1 cellular context compared by ENCODE assay signal in genomic region chr9:124110307-124110915, GRCh38.
TF ChIP-seq lines count a peak whose summit lies in the region.

No MANE protein-coding gene starts in this region.

TF ChIP-seq in HepG2, 621 proteins besides CTCF, POLR2A, EP300 and RAD21 (continued from another document and continues in another):
- TF ChIP-seq ZBTB46 (CRISPR knock-in tag; IDR thresholded peaks at IDR 0.05; ENCODE audit: borderline replicate concordance): no peak
- TF ChIP-seq ZNF362 (CRISPR knock-in tag; IDR thresholded peaks at IDR 0.05; ENCODE audit: borderline replicate concordance): peak; percentile 68; the same call in 1 of the 2 replicates
- TF ChIP-seq, protein P1, sequence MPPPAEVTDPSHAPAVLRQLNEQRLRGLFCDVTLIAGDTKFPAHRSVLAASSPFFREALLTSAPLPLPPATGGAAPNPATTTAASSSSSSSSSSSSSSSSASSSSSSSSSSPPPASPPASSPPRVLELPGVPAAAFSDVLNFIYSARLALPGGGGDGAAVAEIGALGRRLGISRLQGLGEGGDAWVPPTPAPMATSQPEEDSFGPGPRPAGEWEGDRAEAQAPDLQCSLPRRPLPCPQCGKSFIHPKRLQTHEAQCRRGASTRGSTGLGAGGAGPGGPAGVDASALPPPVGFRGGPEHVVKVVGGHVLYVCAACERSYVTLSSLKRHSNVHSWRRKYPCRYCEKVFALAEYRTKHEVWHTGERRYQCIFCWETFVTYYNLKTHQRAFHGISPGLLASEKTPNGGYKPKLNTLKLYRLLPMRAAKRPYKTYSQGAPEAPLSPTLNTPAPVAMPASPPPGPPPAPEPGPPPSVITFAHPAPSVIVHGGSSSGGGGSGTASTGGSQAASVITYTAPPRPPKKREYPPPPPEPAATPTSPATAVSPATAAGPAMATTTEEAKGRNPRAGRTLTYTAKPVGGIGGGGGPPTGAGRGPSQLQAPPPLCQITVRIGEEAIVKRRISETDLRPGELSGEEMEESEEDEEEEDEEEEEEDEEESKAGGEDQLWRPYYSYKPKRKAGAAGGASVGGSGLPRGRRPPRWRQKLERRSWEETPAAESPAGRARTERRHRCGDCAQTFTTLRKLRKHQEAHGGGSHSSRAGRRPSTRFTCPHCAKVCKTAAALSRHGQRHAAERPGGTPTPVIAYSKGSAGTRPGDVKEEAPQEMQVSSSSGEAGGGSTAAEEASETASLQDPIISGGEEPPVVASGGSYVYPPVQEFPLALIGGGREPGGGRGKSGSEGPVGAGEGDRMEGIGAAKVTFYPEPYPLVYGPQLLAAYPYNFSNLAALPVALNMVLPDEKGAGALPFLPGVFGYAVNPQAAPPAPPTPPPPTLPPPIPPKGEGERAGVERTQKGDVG (CRISPR knock-in tag; IDR thresholded peaks at IDR 0.05; ENCODE audit: borderline replicate concordance): peak; percentile 96; the same call in 1 of the 2 replicates
- TF ChIP-seq, protein P2, sequence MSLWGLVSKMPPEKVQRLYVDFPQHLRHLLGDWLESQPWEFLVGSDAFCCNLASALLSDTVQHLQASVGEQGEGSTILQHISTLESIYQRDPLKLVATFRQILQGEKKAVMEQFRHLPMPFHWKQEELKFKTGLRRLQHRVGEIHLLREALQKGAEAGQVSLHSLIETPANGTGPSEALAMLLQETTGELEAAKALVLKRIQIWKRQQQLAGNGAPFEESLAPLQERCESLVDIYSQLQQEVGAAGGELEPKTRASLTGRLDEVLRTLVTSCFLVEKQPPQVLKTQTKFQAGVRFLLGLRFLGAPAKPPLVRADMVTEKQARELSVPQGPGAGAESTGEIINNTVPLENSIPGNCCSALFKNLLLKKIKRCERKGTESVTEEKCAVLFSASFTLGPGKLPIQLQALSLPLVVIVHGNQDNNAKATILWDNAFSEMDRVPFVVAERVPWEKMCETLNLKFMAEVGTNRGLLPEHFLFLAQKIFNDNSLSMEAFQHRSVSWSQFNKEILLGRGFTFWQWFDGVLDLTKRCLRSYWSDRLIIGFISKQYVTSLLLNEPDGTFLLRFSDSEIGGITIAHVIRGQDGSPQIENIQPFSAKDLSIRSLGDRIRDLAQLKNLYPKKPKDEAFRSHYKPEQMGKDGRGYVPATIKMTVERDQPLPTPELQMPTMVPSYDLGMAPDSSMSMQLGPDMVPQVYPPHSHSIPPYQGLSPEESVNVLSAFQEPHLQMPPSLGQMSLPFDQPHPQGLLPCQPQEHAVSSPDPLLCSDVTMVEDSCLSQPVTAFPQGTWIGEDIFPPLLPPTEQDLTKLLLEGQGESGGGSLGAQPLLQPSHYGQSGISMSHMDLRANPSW (CRISPR knock-in tag; IDR thresholded peaks at IDR 0.05; ENCODE audit: borderline replicate concordance): no peak
- peak; percentile 99 for TF ChIP-seq ZNF274 (CRISPR knock-in tag; IDR thresholded peaks at IDR 0.05)
- TF ChIP-seq ZNF260 (CRISPR knock-in tag; IDR thresholded peaks at IDR 0.05; ENCODE audit: borderline replicate concordance, low read depth): no peak
- peak; percentile 100 for TF ChIP-seq ZNF451 (CRISPR knock-in tag; IDR thresholded peaks at IDR 0.05)
- peak; percentile 98 for TF ChIP-seq FOXO1 (CRISPR knock-in tag; IDR thresholded peaks at IDR 0.05)
- TF ChIP-seq ZNF432 (CRISPR knock-in tag; IDR thresholded peaks at IDR 0.05; ENCODE audit: borderline replicate concordance): peak; percentile 98
- TF ChIP-seq ZNF563 (CRISPR knock-in tag; IDR thresholded peaks at IDR 0.05): peak; percentile 100
- TF ChIP-seq TEAD2 (CRISPR knock-in tag; IDR thresholded peaks at IDR 0.05): peak; percentile 100
- TF ChIP-seq ZNF839 (CRISPR knock-in tag; IDR thresholded peaks at IDR 0.05; ENCODE audit: borderline replicate concordance): peak; percentile 96; the same call in 1 of the 2 replicates
- peak; percentile 99 for TF ChIP-seq LRRFIP1 (CRISPR knock-in tag; conservative IDR thresholded peaks at IDR 0.05)
- TF ChIP-seq ZFP90 (CRISPR knock-in tag; IDR thresholded peaks at IDR 0.05; ENCODE audit: borderline replicate concordance): peak; percentile 100
- peak; percentile 91 for TF ChIP-seq SSRP1 (CRISPR knock-in tag; IDR thresholded peaks at IDR 0.05)
- TF ChIP-seq KDM3A (CRISPR knock-in tag; IDR thresholded peaks at IDR 0.05; ENCODE audit: low read depth): peak; percentile 100; the same call in 1 of the 2 replicates
- TF ChIP-seq ERF (CRISPR knock-in tag; IDR thresholded peaks at IDR 0.05): peak; percentile 100
- TF ChIP-seq, protein P3, sequence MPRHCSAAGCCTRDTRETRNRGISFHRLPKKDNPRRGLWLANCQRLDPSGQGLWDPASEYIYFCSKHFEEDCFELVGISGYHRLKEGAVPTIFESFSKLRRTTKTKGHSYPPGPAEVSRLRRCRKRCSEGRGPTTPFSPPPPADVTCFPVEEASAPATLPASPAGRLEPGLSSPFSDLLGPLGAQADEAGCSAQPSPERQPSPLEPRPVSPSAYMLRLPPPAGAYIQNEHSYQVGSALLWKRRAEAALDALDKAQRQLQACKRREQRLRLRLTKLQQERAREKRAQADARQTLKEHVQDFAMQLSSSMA (CRISPR knock-in tag; IDR thresholded peaks at IDR 0.05): peak; percentile 98
- TF ChIP-seq PAXIP1 (CRISPR knock-in tag; conservative IDR thresholded peaks at IDR 0.05): peak; percentile 57; the same call in 1 of the 2 replicates
- peak; percentile 98 for TF ChIP-seq ZNF17 (CRISPR knock-in tag; IDR thresholded peaks at IDR 0.05)
- TF ChIP-seq, protein P4, sequence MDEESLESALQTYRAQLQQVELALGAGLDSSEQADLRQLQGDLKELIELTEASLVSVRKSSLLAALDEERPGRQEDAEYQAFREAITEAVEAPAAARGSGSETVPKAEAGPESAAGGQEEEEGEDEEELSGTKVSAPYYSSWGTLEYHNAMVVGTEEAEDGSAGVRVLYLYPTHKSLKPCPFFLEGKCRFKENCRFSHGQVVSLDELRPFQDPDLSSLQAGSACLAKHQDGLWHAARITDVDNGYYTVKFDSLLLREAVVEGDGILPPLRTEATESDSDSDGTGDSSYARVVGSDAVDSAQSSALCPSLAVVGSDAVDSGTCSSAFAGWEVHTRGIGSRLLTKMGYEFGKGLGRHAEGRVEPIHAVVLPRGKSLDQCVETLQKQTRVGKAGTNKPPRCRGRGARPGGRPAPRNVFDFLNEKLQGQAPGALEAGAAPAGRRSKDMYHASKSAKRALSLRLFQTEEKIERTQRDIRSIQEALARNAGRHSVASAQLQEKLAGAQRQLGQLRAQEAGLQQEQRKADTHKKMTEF (CRISPR knock-in tag; IDR thresholded peaks at IDR 0.05): peak; percentile 99
- TF ChIP-seq TCF7 (IDR thresholded peaks at IDR 0.05; ENCODE audit: low read depth): no peak
- TF ChIP-seq KDM6A (CRISPR knock-in tag; IDR thresholded peaks at IDR 0.05; ENCODE audit: low read depth): peak; percentile 94
- TF ChIP-seq RCOR2 (CRISPR knock-in tag; IDR thresholded peaks at IDR 0.05): peak; percentile 95
- peak; percentile 97; the same call in 1 of the 2 replicates for TF ChIP-seq ZNF598 (CRISPR knock-in tag; IDR thresholded peaks at IDR 0.05; ENCODE audit: borderline replicate concordance)
- no peak for TF ChIP-seq CCAR2 (optimal IDR thresholded peaks at IDR 0.05; ENCODE audit: low read depth, low read length)
- TF ChIP-seq ZKSCAN1 (IDR thresholded peaks at IDR 0.05; ENCODE audit: low read length): no peak
- TF ChIP-seq, protein P5, sequence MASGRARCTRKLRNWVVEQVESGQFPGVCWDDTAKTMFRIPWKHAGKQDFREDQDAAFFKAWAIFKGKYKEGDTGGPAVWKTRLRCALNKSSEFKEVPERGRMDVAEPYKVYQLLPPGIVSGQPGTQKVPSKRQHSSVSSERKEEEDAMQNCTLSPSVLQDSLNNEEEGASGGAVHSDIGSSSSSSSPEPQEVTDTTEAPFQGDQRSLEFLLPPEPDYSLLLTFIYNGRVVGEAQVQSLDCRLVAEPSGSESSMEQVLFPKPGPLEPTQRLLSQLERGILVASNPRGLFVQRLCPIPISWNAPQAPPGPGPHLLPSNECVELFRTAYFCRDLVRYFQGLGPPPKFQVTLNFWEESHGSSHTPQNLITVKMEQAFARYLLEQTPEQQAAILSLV (CRISPR knock-in tag; IDR thresholded peaks at IDR 0.05; ENCODE audit: borderline replicate concordance): peak; percentile 100
- TF ChIP-seq ZNF570 (CRISPR knock-in tag; IDR thresholded peaks at IDR 0.05; ENCODE audit: borderline replicate concordance): peak; percentile 98
- TF ChIP-seq REXO4 (CRISPR knock-in tag; IDR thresholded peaks at IDR 0.05; ENCODE audit: borderline replicate concordance): peak; percentile 98
- TF ChIP-seq ZNF431 (CRISPR knock-in tag; IDR thresholded peaks at IDR 0.05; ENCODE audit: borderline replicate concordance, low read depth): peak; percentile 100
- TF ChIP-seq THRA (CRISPR knock-in tag; IDR thresholded peaks at IDR 0.05; ENCODE audit: borderline replicate concordance): peak; percentile 99
